In genomic region chr11:86576946-86577624, GRCh38 we compare ENCODE assay signal across 25 cellular contexts.
A peak's percentile ranks its signal among the peaks of the same experiment; 100 is the strongest.
DNase-seq lines count a peak whose midpoint lies in the region; ATAC-seq and TF ChIP-seq lines count a peak whose summit lies in the region.
"Had no signal": no experiment of that assay in that cellular context is flagged by ENCODE, and none has a peak within 500 bp of the region (broad histone marks: within the 10 kb centered on the region; RNA-seq: fewer than 3 reads in every experiment).

No MANE protein-coding gene starts in this region.

- H3K4me1 ChIP-seq in ACC112 (ENCODE audit: control insufficient read depth, insufficient read depth, low read length, unreplicated experiment) (peaks cover 64% of the 10 kb centered on the region), RWPE2 (ENCODE audit: insufficient read depth, poor library complexity, severe bottlenecking) (peaks cover 28% of the 10 kb centered on the region), rectal smooth muscle tissue (ENCODE audit: control insufficient read depth, insufficient read depth, low read length) (peaks cover 18% of the 10 kb centered on the region)
- H3K4me1 ChIP-seq: BLaER1 had no signal

- H3K27me3 ChIP-seq in ACC112 (ENCODE audit: insufficient read depth, low read length) (no peaks in the 10 kb centered on the region), RWPE2 (ENCODE audit: insufficient read depth, poor library complexity, severe bottlenecking) (no peaks in the 10 kb centered on the region), rectal smooth muscle tissue (ENCODE audit: control insufficient read depth, insufficient read depth, low read length) (no peaks in the 10 kb centered on the region)
- H3K27me3 ChIP-seq: BLaER1, stomach, upper lobe of left lung had no signal

- no peaks in the 10 kb centered on the region for H3K9me3 ChIP-seq in RWPE2 (ENCODE audit: severe bottlenecking)
- H3K9me3 ChIP-seq: BLaER1, stomach, upper lobe of left lung had no signal

- TF ChIP-seq CTCF in RWPE2 (IDR thresholded peaks at IDR 0.05; ENCODE audit: poor library complexity, severe bottlenecking) (no peak), coronary artery (IDR thresholded peaks at IDR 0.05) (no peak)

- H3K4me3 ChIP-seq in ACC112 (ENCODE audit: low read depth, low read length) (peak overlapping the region; percentile 59; the same call in 1 of the 2 replicates), RWPE2 (ENCODE audit: severe bottlenecking) (no peak overlapping the region), coronary artery (no peak overlapping the region), rectal smooth muscle tissue (ENCODE audit: low read length) (no peak overlapping the region)
- H3K4me3 ChIP-seq: BLaER1, stomach, upper lobe of left lung had no signal

- no peak for DNase-seq in RWPE2 (ENCODE audit: low spot score)
- no peak for DNase-seq in coronary artery (ENCODE audit: low spot score)
- DNase-seq in DMS153 (lab: John Stamatoyannopoulos, UW) = no peak
- DNase-seq in NOMO-1 treated with DMSO at 0.1 percent for 48 hours (lab: John Stamatoyannopoulos, UW; ENCODE audit: unreplicated experiment) = no peak
- no peak for DNase-seq in AML-193 (lab: John Stamatoyannopoulos, UW)
- DNase-seq: activated CD8-positive, alpha-beta T cell treated with anti-CD3 and anti-CD28 coated beads, Interleukin-2, amount 10 ng/mL, durations not matched to agents 7 days and 5 days; activated naive CD4-positive, alpha-beta T cell; amniotic stem cell; caudate nucleus; COR-L47; hippocampal formation; midbrain; natural killer cell; NCI-H1048; NCI-H1694 treated with DMSO at 0.1 percent for 48 hours; NCI-H2171 treated with DMSO at 0.1 percent for 48 hours; stimulated activated CD8-positive, alpha-beta memory T cell treated with anti-CD3 and anti-CD28 coated beads, Interleukin-4, amount 100 ng/mL, for 48 hours; stomach; T-helper 17 cell; upper lobe of left lung had no signal

- no peaks in the 10 kb centered on the region for H3K36me3 ChIP-seq in ACC112 (ENCODE audit: insufficient read depth, low read length)
- H3K36me3 ChIP-seq in RWPE2 (ENCODE audit: low read depth) = no peaks in the 10 kb centered on the region
- H3K36me3 ChIP-seq in rectal smooth muscle tissue (ENCODE audit: control insufficient read depth, insufficient read depth, low read length) = no peaks in the 10 kb centered on the region
- H3K36me3 ChIP-seq: BLaER1, stomach, upper lobe of left lung had no signal

- H3K79me2 ChIP-seq in ACC112 (ENCODE audit: control insufficient read depth, insufficient read depth, low read length, unreplicated experiment) = peaks cover 19% of the 10 kb centered on the region

- no peak overlapping the region for H3K9ac ChIP-seq in rectal smooth muscle tissue (ENCODE audit: low read length)
- H3K9ac ChIP-seq: BLaER1 had no signal

- ATAC-seq in RWPE2 (ENCODE audit: low read depth) (no peak), HG02852 (IDR thresholded peaks at IDR 0.05; ENCODE audit: unreplicated experiment) (no peak)
- ATAC-seq: activated CD8-positive, alpha-beta T cell treated with anti-CD3 and anti-CD28 coated beads, Interleukin-2, amount 10 ng/mL, durations not matched to agents 7 days and 5 days; natural killer cell; T-helper 17 cell had no signal

- H3K27ac ChIP-seq in ACC112 (ENCODE audit: low read depth, low read length) = peak overlapping the region; percentile 99
- H3K27ac ChIP-seq in RWPE2 (ENCODE audit: poor library complexity, severe bottlenecking) = peak overlapping the region; percentile 69
- peak overlapping the region; percentile 53 to 92 for H3K27ac ChIP-seq in coronary artery
- H3K27ac ChIP-seq in rectal smooth muscle tissue (ENCODE audit: low read depth, low read length) = peak overlapping the region; percentile 63
- H3K27ac ChIP-seq: BLaER1, epithelial cell of prostate had no signal

- H2AFZ ChIP-seq in ACC112 (ENCODE audit: low read length, unreplicated experiment) = no peak overlapping the region
